ENCODE assay signal across 1 cellular context in the genomic region with DNA sequence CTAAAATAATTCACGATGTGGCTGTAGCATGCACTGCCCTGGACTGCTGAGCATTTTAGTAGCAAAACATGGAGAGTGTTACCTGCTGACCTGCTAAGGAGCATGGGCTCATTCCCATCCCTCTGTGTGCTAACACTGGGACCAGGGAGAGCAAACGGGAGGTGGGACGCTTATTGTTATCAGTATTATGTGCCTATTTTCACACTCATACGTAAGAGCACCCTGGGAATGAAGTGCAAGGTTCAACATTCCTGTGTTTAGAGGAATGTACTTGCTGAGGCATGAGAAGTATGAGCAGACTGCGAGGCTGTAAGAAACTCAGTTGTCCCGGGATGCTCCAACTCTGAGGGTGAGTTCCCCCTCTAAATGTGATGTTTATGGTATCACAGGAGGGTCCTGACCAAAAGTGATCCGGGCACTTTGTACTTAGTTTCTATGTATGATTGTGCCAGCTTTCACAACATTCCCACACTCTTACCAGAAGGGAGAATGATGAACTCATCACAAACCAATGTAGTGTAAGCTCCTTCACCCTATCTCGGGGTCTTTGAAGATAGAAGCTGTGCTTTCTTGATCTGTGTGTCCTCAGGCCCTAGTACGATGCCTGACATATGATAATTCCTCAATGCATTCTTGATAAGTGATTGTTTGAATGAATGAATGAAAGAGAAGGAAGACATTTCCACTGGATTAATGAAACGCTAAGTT.
TF ChIP-seq lines count a peak whose summit lies in the region.

No MANE protein-coding gene starts in this region.

TF ChIP-seq in IMR-90, 13 proteins besides CTCF, POLR2A, EP300 and RAD21:
- TF ChIP-seq, protein P1, sequence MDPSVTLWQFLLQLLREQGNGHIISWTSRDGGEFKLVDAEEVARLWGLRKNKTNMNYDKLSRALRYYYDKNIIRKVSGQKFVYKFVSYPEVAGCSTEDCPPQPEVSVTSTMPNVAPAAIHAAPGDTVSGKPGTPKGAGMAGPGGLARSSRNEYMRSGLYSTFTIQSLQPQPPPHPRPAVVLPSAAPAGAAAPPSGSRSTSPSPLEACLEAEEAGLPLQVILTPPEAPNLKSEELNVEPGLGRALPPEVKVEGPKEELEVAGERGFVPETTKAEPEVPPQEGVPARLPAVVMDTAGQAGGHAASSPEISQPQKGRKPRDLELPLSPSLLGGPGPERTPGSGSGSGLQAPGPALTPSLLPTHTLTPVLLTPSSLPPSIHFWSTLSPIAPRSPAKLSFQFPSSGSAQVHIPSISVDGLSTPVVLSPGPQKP (IDR thresholded peaks at IDR 0.05; ENCODE audit: borderline replicate concordance, low read depth, low read length) = no peak
